Comparison of ENCODE assay signal across 16 cellular contexts in genomic region chr5:167840736-167841135, GRCh38.
"Had no signal": no experiment of that assay in that cellular context is flagged by ENCODE, and none has a peak within 500 bp of the region (broad histone marks: within the 10 kb centered on the region; RNA-seq: fewer than 3 reads in every experiment).

No MANE protein-coding gene starts in this region.

- H3K27me3 Mint-ChIP-seq: effector memory CD8-positive, alpha-beta T cell; type B pancreatic cell had no signal

- H3K36me3 Mint-ChIP-seq: naive thymus-derived CD4-positive, alpha-beta T cell; stimulated activated effector memory CD8-positive, alpha-beta T cell treated with anti-CD3 and anti-CD28 coated beads, Interleukin-12 subunit alpha, Interleukin-12 subunit beta, amount 100 ng/mL, for 72 hours; type B pancreatic cell had no signal

- H3K4me3 ChIP-seq: esophagus squamous epithelium, neural progenitor cell, ovary, right atrium auricular region, suprapubic skin, thyroid gland had no signal

- H3K27ac Mint-ChIP-seq: effector memory CD8-positive, alpha-beta T cell; naive thymus-derived CD4-positive, alpha-beta T cell; neural progenitor cell; stimulated activated effector memory CD8-positive, alpha-beta T cell treated with anti-CD3 and anti-CD28 coated beads, Interleukin-12 subunit alpha, Interleukin-12 subunit beta, amount 100 ng/mL, for 72 hours; type B pancreatic cell had no signal

- H3K9ac ChIP-seq: neural progenitor cell had no signal

- H2AFZ ChIP-seq: neural progenitor cell had no signal

- DNase-seq: effector memory CD8-positive, alpha-beta T cell; esophagus squamous epithelium; foreskin keratinocyte; left colon; naive thymus-derived CD4-positive, alpha-beta T cell; nucleus accumbens; ovary; stimulated activated CD4-positive, alpha-beta T cell treated with anti-CD3 and anti-CD28 coated beads, Interleukin-4, amount 100 ng/mL, for 1 hour; stimulated activated CD8-positive, alpha-beta memory T cell treated with anti-CD3 and anti-CD28 coated beads, Interleukin-4, amount 100 ng/mL, for 48 hours; stimulated activated naive CD8-positive, alpha-beta T cell treated with anti-CD3 and anti-CD28 coated beads, Interleukin-15, Interleukin-2, amounts not matched to agents 100 U/mL and 50 U/mL, for 24 hours; thyroid gland had no signal

- ATAC-seq: effector memory CD8-positive, alpha-beta T cell; foreskin keratinocyte; left colon; naive thymus-derived CD4-positive, alpha-beta T cell; stimulated activated effector memory CD8-positive, alpha-beta T cell treated with anti-CD3 and anti-CD28 coated beads, Interleukin-12 subunit alpha, Interleukin-12 subunit beta, amount 100 ng/mL, for 72 hours; stimulated activated naive CD8-positive, alpha-beta T cell treated with anti-CD3 and anti-CD28 coated beads, Interleukin-15, Interleukin-2, amounts not matched to agents 100 U/mL and 50 U/mL, for 24 hours had no signal

- H3K9me3 ChIP-seq: esophagus squamous epithelium, ovary, right atrium auricular region, suprapubic skin, thyroid gland had no signal

- H3K27ac ChIP-seq: esophagus squamous epithelium, foreskin keratinocyte, neural progenitor cell, ovary, right atrium auricular region, suprapubic skin, thyroid gland had no signal

- H3K27me3 ChIP-seq: esophagus squamous epithelium, foreskin keratinocyte, neural progenitor cell, ovary, right atrium auricular region, suprapubic skin, thyroid gland had no signal

- H3K4me1 Mint-ChIP-seq: naive thymus-derived CD4-positive, alpha-beta T cell; stimulated activated effector memory CD8-positive, alpha-beta T cell treated with anti-CD3 and anti-CD28 coated beads, Interleukin-12 subunit alpha, Interleukin-12 subunit beta, amount 100 ng/mL, for 72 hours had no signal

- H3K4me2 ChIP-seq: neural progenitor cell had no signal

- H3K9me3 Mint-ChIP-seq: neural progenitor cell, type B pancreatic cell had no signal

- H3K4me3 Mint-ChIP-seq: effector memory CD8-positive, alpha-beta T cell; naive thymus-derived CD4-positive, alpha-beta T cell; neural progenitor cell; stimulated activated effector memory CD8-positive, alpha-beta T cell treated with anti-CD3 and anti-CD28 coated beads, Interleukin-12 subunit alpha, Interleukin-12 subunit beta, amount 100 ng/mL, for 72 hours; type B pancreatic cell had no signal

- H3K36me3 ChIP-seq: esophagus squamous epithelium, neural progenitor cell, ovary, right atrium auricular region, suprapubic skin, thyroid gland had no signal

- H3K4me1 ChIP-seq: esophagus squamous epithelium, right atrium auricular region, suprapubic skin, thyroid gland had no signal
